ENCODE assay signal across 9 cellular contexts in the genomic region with DNA sequence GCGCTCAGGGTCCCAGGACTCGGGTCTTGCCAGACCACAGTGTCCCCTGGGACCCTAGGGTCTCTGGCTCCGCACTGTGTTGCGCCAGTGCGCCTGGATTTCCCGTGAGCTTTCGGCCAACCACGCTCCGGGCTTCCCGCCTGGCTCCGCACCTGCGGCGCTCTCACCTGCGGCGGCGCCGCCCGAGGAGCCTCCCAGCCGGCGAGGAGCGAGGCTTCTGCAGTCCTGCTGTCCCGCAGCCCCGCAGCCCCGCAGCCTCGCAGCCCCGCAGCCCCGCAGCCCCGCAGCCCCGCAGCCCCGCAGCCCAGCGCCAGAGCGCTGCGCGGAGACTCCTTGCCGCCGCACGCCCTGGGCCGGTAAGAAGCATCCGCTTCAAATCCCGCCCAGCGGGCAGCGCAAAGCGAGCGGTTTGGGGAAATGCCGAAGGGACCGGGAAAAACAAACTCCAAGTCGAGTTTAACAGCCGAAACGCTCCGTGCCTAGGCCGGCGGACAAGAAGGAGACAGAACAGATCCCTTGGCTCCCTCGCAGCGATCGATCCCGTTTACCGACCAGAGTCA. TPM values are rescaled to one million over a fixed set of nuclear protein-coding genes. Genes with fewer than 3 reads are reported as not detected.
A peak's percentile ranks its signal among the peaks of the same experiment; 100 is the strongest.
DNase-seq lines count a peak whose midpoint lies in the region; ATAC-seq, FAIRE-seq and TF ChIP-seq lines count a peak whose summit lies in the region.
"Had no signal": no experiment of that assay in that cellular context is flagged by ENCODE, and none has a peak within 500 bp of the region (broad histone marks: within the 10 kb centered on the region; RNA-seq: fewer than 3 reads in every experiment).

No MANE protein-coding gene starts in this region.

- H3K9me1 ChIP-seq in K562 (ENCODE audit: control insufficient read depth, insufficient read depth, low read length): no peaks in the 10 kb centered on the region

- BruUV-seq in A673 (replicated peaks; lab: Mats Ljungman, UMichigan) (no TSS peak), Calu3 (replicated peaks; lab: Mats Ljungman, UMichigan) (no TSS peak), K562 (replicated peaks; lab: Mats Ljungman, UMichigan) (no TSS peak)

- peaks cover 30% of the 10 kb centered on the region for H3K36me3 ChIP-seq in A673 (ENCODE audit: insufficient read depth, low read length, poor library complexity, severe bottlenecking)
- no peaks in the 10 kb centered on the region for H3K36me3 ChIP-seq in K562 (ENCODE audit: control insufficient read depth, insufficient read depth, low read length)

- no peaks in the 10 kb centered on the region for H3K79me2 ChIP-seq in K562 (ENCODE audit: control insufficient read depth, insufficient read depth, low read length)

- 68% methylated on average over 22 of the region's 57 CpGs for WGBS in K562 (ENCODE audit: insufficient coverage, low coverage, missing lambda C conversion rate)

- H3K9me3 Mint-ChIP-seq in Calu3 (ENCODE audit: low read depth, unreplicated experiment) (no peaks in the 10 kb centered on the region), nephron progenitor cell (no peaks in the 10 kb centered on the region)

- FAIRE-seq in K562 (lab: Jason Lieb, UNC): no peak

- intact Hi-C loops in A673 (cut with micrococcal nuclease; ENCODE audit: unreplicated experiment) (loop anchor here (5.0 kb wide), 1 partner anchor 117 kb away; no protein-coding TSS in a partner anchor), Calu3 (cut with micrococcal nuclease; ENCODE audit: unreplicated experiment) (no loop called here), K562 (cut with micrococcal nuclease) (no loop called here)

- H3K4me2 ChIP-seq in K562 (ENCODE audit: insufficient read depth, low read length): peak overlapping the region; percentile 64

- TF ChIP-seq RAD21 in K562 (CRISPR knock-in tag; conservative IDR thresholded peaks at IDR 0.05 in 1 of 2, IDR thresholded peaks at IDR 0.05 in 1 of 2): no peak

- H3K27me3 Mint-ChIP-seq in Calu3 (ENCODE audit: unreplicated experiment) (peaks cover 100% of the 10 kb centered on the region), nephron progenitor cell (ENCODE audit: low read depth, poor library complexity) (peaks cover 99% of the 10 kb centered on the region)

- H3K4me1 Mint-ChIP-seq in Calu3 (ENCODE audit: low read depth, unreplicated experiment): peaks cover 10% of the 10 kb centered on the region
- peaks cover 49% of the 10 kb centered on the region for H3K4me1 Mint-ChIP-seq in nephron progenitor cell

- no peaks in the 10 kb centered on the region for H3K27me3 ChIP-seq in A673 (replicated peaks; ENCODE audit: insufficient read depth, low read depth, low read length, poor library complexity)
- peaks cover 34 to 77% of the 10 kb centered on the region in 2 experiments for H3K27me3 ChIP-seq in K562 (ENCODE audit: control insufficient read depth in 2 of 2, insufficient read depth in 2 of 2, low read length in 2 of 2)

- TF ChIP-seq CTCF in A673 (conservative IDR thresholded peaks at IDR 0.05; ENCODE audit: low read depth, low read length) (no peak), Calu3 (IDR thresholded peaks at IDR 0.05; ENCODE audit: unreplicated experiment) (no peak), K562 (IDR thresholded peaks at IDR 0.05 in 2 of 3, conservative IDR thresholded peaks at IDR 0.05 in 1 of 3; ENCODE audit: insufficient read depth in 2 of 3, low read depth in 1 of 3, low read length in 3 of 3) (no peak), nephron progenitor cell (IDR thresholded peaks at IDR 0.05) (no peak)

- POLR2A ChIA-PET in A673 (lab: Charles Lee; ENCODE audit: low non-redundant PET) (no interaction called here), K562 (lab: Yijun Ruan, JAX) (interaction anchor here (0.7 kb wide), 2 partner anchors 33 to 294 kb away, joined by 3 to 4 read pairs; no protein-coding TSS in a partner anchor)

- peak overlapping the region in 1 of 2 experiments; percentile 36; a peak in 1 of 4 replicates for H3K9ac ChIP-seq in K562 (ENCODE audit: insufficient read depth in 1 of 2, low read depth in 2 of 2, low read length in 2 of 2)

- TF ChIP-seq POLR2A in K562 (conservative IDR thresholded peaks at IDR 0.05): no peak

- H3K27ac Mint-ChIP-seq in Calu3 (ENCODE audit: unreplicated experiment) (no peak overlapping the region), nephron progenitor cell (no peak overlapping the region)

- ATAC-seq in K562 (no peak), GM21717 (IDR thresholded peaks at IDR 0.05; ENCODE audit: unreplicated experiment) (no peak)

- H4K20me1 ChIP-seq in K562 (replicated peaks; ENCODE audit: control insufficient read depth, insufficient read depth, low read length): no peaks in the 10 kb centered on the region

- DNase-seq in A673 (ENCODE audit: low spot score) (no peak), Calu3 (no peak), K562 (ENCODE audit: extremely low read depth in 1 of 4, low spot score in 3 of 4) (no peak), nephron progenitor cell (peak; percentile 52), Ammon's horn (ENCODE audit: low spot score) (no peak), 8988T (no peak), NCI-H69 (lab: John Stamatoyannopoulos, UW) (no peak)

- H2AFZ ChIP-seq in K562 (ENCODE audit: low read depth, low read length): peak overlapping the region; percentile 80

- H3K4me3 ChIP-seq in A673 (ENCODE audit: low read depth, low read length, poor library complexity, severe bottlenecking) (peak overlapping the region; percentile 78), K562 (no peak overlapping the region; the same call in 1 of the 2 replicates)

- H3K4me3 Mint-ChIP-seq in Calu3 (ENCODE audit: low read depth, unreplicated experiment): peak overlapping the region; percentile 14
- peak overlapping the region; percentile 80 for H3K4me3 Mint-ChIP-seq in nephron progenitor cell

- TF ChIP-seq EP300 in K562 (IDR thresholded peaks at IDR 0.05; ENCODE audit: low read length): no peak

- CTCF ChIA-PET in A673 (lab: Charles Lee): no interaction called here
- CTCF ChIA-PET in Calu3 (lab: Charles Lee): no interaction called here
- CTCF ChIA-PET in K562 (lab: Yijun Ruan, JAX; ENCODE audit: low intra/inter-chr PET ratio): interaction anchor here (0.6 to 0.7 kb wide), 2 partner anchors 33 to 312 kb away, joined by 4 to 5 read pairs; no protein-coding TSS in a partner anchor

- H3K36me3 Mint-ChIP-seq in Calu3 (ENCODE audit: insufficient read depth, unreplicated experiment): peaks cover 8% of the 10 kb centered on the region
- H3K36me3 Mint-ChIP-seq in nephron progenitor cell (ENCODE audit: low read depth): no peaks in the 10 kb centered on the region

- no peaks in the 10 kb centered on the region for H3K9me3 ChIP-seq in A673 (ENCODE audit: low read depth, low read length, poor library complexity, severe bottlenecking)
- H3K9me3 ChIP-seq in K562 (replicated peaks; ENCODE audit: control insufficient read depth, insufficient read depth, low read depth, low read length): no peaks in the 10 kb centered on the region

- in situ Hi-C loops in K562 (cut with MboI): no loop called here

- H3K27ac ChIP-seq in A673 (ENCODE audit: low read depth, low read length, poor library complexity, severe bottlenecking) (peak overlapping the region; percentile 92), K562 (ENCODE audit: extremely low read depth, low read depth, low read length) (no peak overlapping the region)

- H3K4me1 ChIP-seq in A673 (ENCODE audit: insufficient read depth, low read length, poor library complexity, severe bottlenecking): peaks cover 35% of the 10 kb centered on the region
- peaks cover 0 to 41% of the 10 kb centered on the region in 2 experiments; a peak in 2 of 5 replicates for H3K4me1 ChIP-seq in K562 (replicated peaks in 1 of 2; ENCODE audit: control insufficient read depth in 2 of 2, insufficient read depth in 2 of 2, low read length in 2 of 2)

TF ChIP-seq in K562, 482 proteins besides CTCF, POLR2A, EP300 and RAD21 (continues in another document):
- peak; percentile 27; the same call in 1 of the 2 replicates for TF ChIP-seq STAG1 (CRISPR knock-in tag; IDR thresholded peaks at IDR 0.05; ENCODE audit: borderline replicate concordance)
- 0 out of 2 replicates have a peak, but pooled peaks have one; percentile 11 for TF ChIP-seq SP1 (CRISPR knock-in tag; IDR thresholded peaks at IDR 0.05)
- no peak for TF ChIP-seq ESRRA (IDR thresholded peaks at IDR 0.05; ENCODE audit: borderline replicate concordance, low read depth)
- TF ChIP-seq ZFP91 (CRISPR knock-in tag; IDR thresholded peaks at IDR 0.05): no peak
- TF ChIP-seq ZFP30 (CRISPR knock-in tag; IDR thresholded peaks at IDR 0.05; ENCODE audit: borderline replicate concordance): no peak

RNA-seq across cellular contexts. Expression of gene ALX4, which starts 0.9 kb away (rescaled TPM):
- total RNA-seq in A673 (2021): 135 TPM in 2 replicates
- total RNA-seq in Calu3 (2022): not detected in 2 replicates
- 0.11 and 0.35 TPM in 2 replicates for total RNA-seq in K562 (2011; cell fraction: chromatin; rRNA removed; ENCODE audit: low replicate concordance)
- total RNA-seq in K562 (2011; cell fraction: nucleolus; rRNA removed): 0.13 and 0.33 TPM in 2 replicates
- total RNA-seq in K562 (2011; cell fraction: nucleoplasm; rRNA removed): 0.15 and 0.31 TPM in 2 replicates
- total RNA-seq in K562 (2014; rRNA removed): 0.65 and 1.0 TPM in 2 replicates
- 0.22 and 0.33 TPM in 2 replicates for total RNA-seq in K562 (2014; rRNA removed; fragmentation: Illumina TruSeq; extraction: Trizol)
- total RNA-seq in K562 (2015; rRNA removed; fragmentation: Illumina TruSeq; extraction: Trizol): 0.60 and 0.62 TPM in 2 replicates
- 1.1 and 1.2 TPM in 2 replicates for total RNA-seq in K562 (2021)
- 0.14 and 0.81 TPM in 2 replicates for polyA plus RNA-seq in K562 (2011; rRNA removed)
- 0.30 and 0.59 TPM in 2 replicates for polyA plus RNA-seq in K562 (2011; cell fraction: cytosol; rRNA removed)
- 0.44 and 0.91 TPM in 2 replicates for polyA plus RNA-seq in K562 (2011; cell fraction: nucleus; rRNA removed)
- polyA plus RNA-seq in K562 (2012): 0.89 and 1.6 TPM in 2 replicates
- 0.64 and 0.78 TPM in 2 replicates for polyA plus RNA-seq in K562 (2014; fragmentation: Illumina TruSeq; extraction: Trizol)
- under 1 TPM; 0.07 to 0.13 TPM for polyA plus RNA-seq in K562 (2014; fragmentation: Nextera tagmentation; extraction: Ambion mirVana)
- 0.23 and 0.51 TPM in 2 replicates for polyA plus RNA-seq in K562 (2014; rRNA removed)
- polyA minus RNA-seq in K562 (2011; rRNA and poly(A)+ RNA removed): 0.21 and 0.99 TPM in 2 replicates
- polyA minus RNA-seq in K562 (2011; cell fraction: cytosol; rRNA and poly(A)+ RNA removed): 0.48 and 1.8 TPM in 2 replicates
- 0.40 and 1.4 TPM in 2 replicates for polyA minus RNA-seq in K562 (2011; cell fraction: nucleus; rRNA and poly(A)+ RNA removed)
- total RNA-seq: liver had no signal
- polyA plus RNA-seq: liver had no signal

Comparison
In these comparisons a context has a peak if more than half of its experiments do, and no peak if none do; other contexts are left out.
1. RNA of gene ALX4, which starts 0.9 kb away (total RNA-seq): 135 TPM in A673; 0.11 to 1.2 TPM in K562 and not detected in Calu3; every median in the first group is over 10 times any median in the second.